ENCODE assay signal across 16 cellular contexts in genomic region chr17:76154935-76155845, GRCh38. TPM values are rescaled to one million over a fixed set of nuclear protein-coding genes. Genes with fewer than 3 reads are reported as not detected.
"Had no signal": no experiment of that assay in that cellular context is flagged by ENCODE, and none has a peak within 500 bp of the region (broad histone marks: within the 10 kb centered on the region; RNA-seq: fewer than 3 reads in every experiment).

No MANE protein-coding gene starts in this region.

- H3K4me1 ChIP-seq: colonic mucosa, heart left ventricle had no signal

- H3K27me3 Mint-ChIP-seq: activated naive CD8-positive, alpha-beta T cell treated with anti-CD3 and anti-CD28 coated beads, Interleukin-2, amount 50 U/mL, for 24 hours; type B pancreatic cell had no signal

- H3K9me3 ChIP-seq: colonic mucosa, heart left ventricle, neutrophil, sigmoid colon had no signal

- H3K27me3 ChIP-seq: colonic mucosa, heart left ventricle, neutrophil, sigmoid colon had no signal

- H3K9me3 Mint-ChIP-seq: activated naive CD8-positive, alpha-beta T cell treated with anti-CD3 and anti-CD28 coated beads, Interleukin-2, amount 50 U/mL, for 24 hours; type B pancreatic cell had no signal

- H3K27ac Mint-ChIP-seq: activated naive CD8-positive, alpha-beta T cell treated with anti-CD3 and anti-CD28 coated beads, Interleukin-2, amount 50 U/mL, for 24 hours; type B pancreatic cell had no signal

- H3K36me3 Mint-ChIP-seq: type B pancreatic cell had no signal

- H3K4me3 Mint-ChIP-seq: activated naive CD8-positive, alpha-beta T cell treated with anti-CD3 and anti-CD28 coated beads, Interleukin-2, amount 50 U/mL, for 24 hours; type B pancreatic cell had no signal

- DNase-seq: activated CD4-positive, alpha-beta T cell treated with anti-CD3 and anti-CD28 coated beads for 4 hours; activated gamma-delta T cell; activated naive CD8-positive, alpha-beta T cell treated with anti-CD3 and anti-CD28 coated beads, Interleukin-2, amount 50 U/mL, for 24 hours; caudate nucleus; colonic mucosa; effector CD4-positive, alpha-beta T cell; foreskin melanocyte; mesenchymal stem cell; sigmoid colon; stimulated activated CD4-positive, alpha-beta T cell treated with anti-CD3 and anti-CD28 coated beads, Interleukin-2, amount 100 ng/mL, for 24 hours; stimulated activated naive CD4-positive, alpha-beta T cell treated with Interleukin-2 at 50 U/mL for 16 hours; T1000 had no signal

- H3K27ac ChIP-seq: colonic mucosa, heart left ventricle, neutrophil, sigmoid colon had no signal

- ATAC-seq: activated naive CD8-positive, alpha-beta T cell treated with anti-CD3 and anti-CD28 coated beads, Interleukin-2, amount 50 U/mL, for 24 hours; left lobe of liver had no signal

- H3K36me3 ChIP-seq: colonic mucosa, neutrophil had no signal

- H3K4me3 ChIP-seq: colonic mucosa, heart left ventricle, sigmoid colon had no signal

RNA-seq across cellular contexts. Expression of gene FOXJ1, which starts 14.1 kb away (rescaled TPM):
- total RNA-seq: heart left ventricle had no signal
- polyA plus RNA-seq: heart left ventricle had no signal
